Comparison of ENCODE assay signal across 8 cellular contexts in the genomic region with DNA sequence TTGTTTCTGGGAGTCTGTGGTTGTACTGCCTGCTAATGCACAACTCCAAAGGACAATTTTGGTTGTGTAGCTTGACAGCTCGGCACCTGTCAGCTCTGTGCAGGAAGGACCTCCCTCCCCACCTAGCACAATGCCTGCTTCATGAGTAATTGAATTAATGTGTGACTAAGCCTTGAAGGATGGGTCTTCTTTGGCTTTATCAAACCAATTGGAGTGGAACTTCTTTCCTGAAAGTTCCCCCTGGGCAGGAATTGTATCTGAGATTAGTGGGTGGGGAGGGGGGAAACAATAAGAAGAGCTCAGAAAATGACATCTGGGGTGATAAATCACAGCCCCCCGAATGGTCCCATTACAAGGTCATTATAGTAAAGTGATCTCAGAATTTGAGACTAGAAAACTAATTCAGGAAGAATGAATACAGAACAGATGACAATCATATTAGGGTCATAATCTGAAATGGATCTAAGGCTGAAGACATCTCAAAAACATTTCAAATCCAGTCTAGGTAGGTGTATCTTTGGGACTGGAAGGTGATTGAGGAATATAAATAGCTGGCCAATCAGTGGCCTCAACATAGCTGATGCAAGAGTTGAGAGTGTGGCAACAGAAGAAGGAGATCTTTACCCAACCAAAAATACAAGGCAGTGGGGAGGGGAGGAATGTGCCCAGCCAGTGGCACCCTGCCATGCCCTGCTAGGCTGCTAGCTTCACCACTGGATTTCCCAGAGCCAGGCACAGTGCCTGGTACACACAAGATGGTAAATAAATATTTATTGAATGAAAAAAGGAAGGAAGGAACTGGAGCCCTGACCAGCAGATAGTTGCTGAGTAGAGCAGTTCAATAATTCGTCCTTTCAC. TPM values are rescaled to one million over a fixed set of nuclear protein-coding genes. Genes with fewer than 3 reads are reported as not detected.
A peak's percentile ranks its signal among the peaks of the same experiment; 100 is the strongest.
DNase-seq lines count a peak whose midpoint lies in the region; ATAC-seq and TF ChIP-seq lines count a peak whose summit lies in the region.

No MANE protein-coding gene starts in this region.

- H2AFZ ChIP-seq in parathyroid adenoma, result peak overlapping the region; percentile 87

- H3K4me1 Mint-ChIP-seq in activated CD8-positive, alpha-beta T cell treated with anti-CD3 and anti-CD28 coated beads for 36 hours (ENCODE audit: low read depth), result peaks cover 44% of the 10 kb centered on the region

- H3K36me3 Mint-ChIP-seq in activated CD8-positive, alpha-beta T cell treated with anti-CD3 and anti-CD28 coated beads for 36 hours (ENCODE audit: low read depth), result no peaks in the 10 kb centered on the region

- peak; percentile 22 for DNase-seq in activated gamma-delta T cell treated with anti-CD3 and anti-CD28 coated beads, Interleukin-2, amount 50 U/mL, for 16 hours (ENCODE audit: low read depth)
- DNase-seq in activated gamma-delta T cell treated with Interleukin-2 at 50 U/mL for 16 hours, result no peak
- DNase-seq in NCI-H2029 treated with DMSO at 0.1 percent for 48 hours (lab: John Stamatoyannopoulos, UW), result peak; percentile 11
- peak; percentile 65 for DNase-seq in activated CD8-positive, alpha-beta T cell treated with anti-CD3 and anti-CD28 coated beads for 36 hours
- peak; percentile 79 for DNase-seq in fibroblast of the conjunctiva (ENCODE audit: low read depth)
- DNase-seq in NCI-H1048 (lab: John Stamatoyannopoulos, UW), result no peak

- H3K4me2 ChIP-seq in parathyroid adenoma (ENCODE audit: low read length), result peak overlapping the region; percentile 52

- peak; percentile 32 for ATAC-seq in activated CD8-positive, alpha-beta T cell treated with anti-CD3 and anti-CD28 coated beads for 36 hours
- no peak for ATAC-seq in HG02852 (IDR thresholded peaks at IDR 0.05; ENCODE audit: unreplicated experiment)

- no peaks in the 10 kb centered on the region for H3K9me3 Mint-ChIP-seq in activated CD8-positive, alpha-beta T cell treated with anti-CD3 and anti-CD28 coated beads for 36 hours

- H3K79me2 ChIP-seq in parathyroid adenoma, result no peaks in the 10 kb centered on the region

- H3K4me3 Mint-ChIP-seq in activated CD8-positive, alpha-beta T cell treated with anti-CD3 and anti-CD28 coated beads for 36 hours, result peak overlapping the region; percentile 84

- peak overlapping the region; percentile 32 for H3K27ac ChIP-seq in parathyroid adenoma

- H3K9me3 ChIP-seq in parathyroid adenoma (ENCODE audit: control insufficient read depth, low read length), result no peaks in the 10 kb centered on the region

- peak overlapping the region; percentile 7 for H3K4me3 ChIP-seq in parathyroid adenoma (ENCODE audit: low read depth, low read length)

- H3K4me1 ChIP-seq in parathyroid adenoma, result peaks cover 10% of the 10 kb centered on the region

- no peak overlapping the region for H3K9ac ChIP-seq in parathyroid adenoma

- no peaks in the 10 kb centered on the region for H3K27me3 Mint-ChIP-seq in activated CD8-positive, alpha-beta T cell treated with anti-CD3 and anti-CD28 coated beads for 36 hours

- CTCF ChIA-PET in activated CD8-positive, alpha-beta T cell treated with anti-CD3 and anti-CD28 coated beads for 36 hours (lab: Charles Lee), result interaction anchor here (0.6 to 5.2 kb wide), 51 partner anchors 11 to 627 kb away, joined by 3 to 90 read pairs (median 5); a partner anchor contains a TSS

- no peaks in the 10 kb centered on the region for H3K27me3 ChIP-seq in parathyroid adenoma (ENCODE audit: control insufficient read depth, insufficient read depth, low read length)

- POLR2A ChIA-PET in activated CD8-positive, alpha-beta T cell treated with anti-CD3 and anti-CD28 coated beads for 36 hours (lab: Charles Lee), result interaction anchor here (0.5 to 9.2 kb wide), 17 partner anchors 9 to 487 kb away, joined by 3 to 137 read pairs (median 4); a partner anchor contains a TSS

- no peak for TF ChIP-seq CTCF in activated CD8-positive, alpha-beta T cell treated with anti-CD3 and anti-CD28 coated beads for 36 hours (IDR thresholded peaks at IDR 0.05)
- TF ChIP-seq CTCF in parathyroid adenoma (IDR thresholded peaks at IDR 0.05), result no peak

- H3K36me3 ChIP-seq in parathyroid adenoma (ENCODE audit: control insufficient read depth, insufficient read depth, low read length), result no peaks in the 10 kb centered on the region

- intact Hi-C loops in activated CD8-positive, alpha-beta T cell treated with anti-CD3 and anti-CD28 coated beads for 36 hours (cut with micrococcal nuclease), result loop anchor here (5.0 kb wide), 2 partner anchors 78 to 258 kb away; a partner anchor contains a TSS

- H3K27ac Mint-ChIP-seq in activated CD8-positive, alpha-beta T cell treated with anti-CD3 and anti-CD28 coated beads for 36 hours, result peak overlapping the region; percentile 96

RNA-seq across cellular contexts. Expression of a gene that starts 10.1 kb away (rescaled TPM):
- 10 to 100 TPM; 26.0 to 27.4 TPM for total RNA-seq in activated CD8-positive, alpha-beta T cell treated with anti-CD3 and anti-CD28 coated beads for 36 hours

RNA-seq across cellular contexts. Expression of a gene that starts 13.3 kb away (rescaled TPM):
- 100 to 1,000 TPM; 169 to 170 TPM for total RNA-seq in activated CD8-positive, alpha-beta T cell treated with anti-CD3 and anti-CD28 coated beads for 36 hours

RNA-seq across cellular contexts. Expression of a gene that starts 16.4 kb away (rescaled TPM):
- 100 to 1,000 TPM; 103 to 105 TPM for total RNA-seq in activated CD8-positive, alpha-beta T cell treated with anti-CD3 and anti-CD28 coated beads for 36 hours

Comparison
In these comparisons a context has a peak if more than half of its experiments do, and no peak if none do; other contexts are left out.
1. DNase-seq: peak in activated gamma-delta T cell treated with anti-CD3 and anti-CD28 coated beads, Interleukin-2, amount 50 U/mL, for 16 hours (single experiment), NCI-H2029 treated with DMSO at 0.1 percent for 48 hours (single experiment), activated CD8-positive, alpha-beta T cell treated with anti-CD3 and anti-CD28 coated beads for 36 hours (single experiment) and fibroblast of the conjunctiva (single experiment); none in activated gamma-delta T cell treated with Interleukin-2 at 50 U/mL for 16 hours (single experiment) and NCI-H1048 (single experiment).